Comparison of ENCODE assay signal across 1 cellular context in genomic region chr17:57541472-57542394, GRCh38.
TF ChIP-seq lines count a peak whose summit lies in the region.

No MANE protein-coding gene starts in this region.

TF ChIP-seq in HEK293, 187 proteins besides CTCF, POLR2A, EP300 and RAD21 (continued from another document and continues in another):
- TF ChIP-seq REST (tag by site-specific recombination; IDR thresholded peaks at IDR 0.05) (peak; percentile 65), SCRT2 (tag by site-specific recombination; IDR thresholded peaks at IDR 0.05) (peak; percentile 98), ZNF785 (tag by site-specific recombination; IDR thresholded peaks at IDR 0.05) (no peak), ZNF555 (tag by site-specific recombination; conservative IDR thresholded peaks at IDR 0.05) (no peak), ZNF692 (tag by site-specific recombination; IDR thresholded peaks at IDR 0.05) (peak; percentile 52; the same call in 1 of the 2 replicates), WT1 (tag by site-specific recombination; IDR thresholded peaks at IDR 0.05) (peak; percentile 64), EGR2 (tag by site-specific recombination; IDR thresholded peaks at IDR 0.05; ENCODE audit: low read depth) (peak; percentile 75), ATF2 (tag by site-specific recombination; IDR thresholded peaks at IDR 0.05; ENCODE audit: low read depth) (peak; percentile 99), PBX3 (CRISPR knock-in tag; IDR thresholded peaks at IDR 0.05) (no peak; the same call in 1 of the 2 replicates), ZBTB20 (tag by site-specific recombination; IDR thresholded peaks at IDR 0.05) (no peak; the same call in 1 of the 2 replicates), KLF7 (tag by site-specific recombination; IDR thresholded peaks at IDR 0.05; ENCODE audit: borderline replicate concordance) (no peak), ZNF248 (tag by site-specific recombination; IDR thresholded peaks at IDR 0.05) (no peak), HOXD13 (CRISPR knock-in tag; IDR thresholded peaks at IDR 0.05; ENCODE audit: borderline replicate concordance) (no peak), SP3 (tag by site-specific recombination; IDR thresholded peaks at IDR 0.05) (peak; percentile 54; the same call in 1 of the 2 replicates), ZSCAN16 (tag by site-specific recombination; IDR thresholded peaks at IDR 0.05) (no peak), ZNF843 (tag by site-specific recombination; IDR thresholded peaks at IDR 0.05) (peak; percentile 65; the same call in 1 of the 2 replicates), ZNF48 (tag by site-specific recombination; IDR thresholded peaks at IDR 0.05) (no peak), ZBTB17 (tag by site-specific recombination; IDR thresholded peaks at IDR 0.05) (peak; percentile 98), KLF16 (tag by site-specific recombination; IDR thresholded peaks at IDR 0.05) (peak; percentile 13; the same call in 1 of the 2 replicates), ZNF530 (tag by site-specific recombination; IDR thresholded peaks at IDR 0.05; ENCODE audit: low read depth) (no peak), ZEB2 (tag by site-specific recombination; IDR thresholded peaks at IDR 0.05) (peak; percentile 92), ZNF335 (tag by site-specific recombination; conservative IDR thresholded peaks at IDR 0.05) (peak; percentile 72), SALL2 (tag by site-specific recombination; IDR thresholded peaks at IDR 0.05; ENCODE audit: borderline replicate concordance) (no peak), PRDM1 (tag by site-specific recombination; IDR thresholded peaks at IDR 0.05) (peak; percentile 70), SETDB1 (IDR thresholded peaks at IDR 0.05; ENCODE audit: insufficient read length, low read length) (no peak), ZNF391 (tag by site-specific recombination; IDR thresholded peaks at IDR 0.05; ENCODE audit: borderline replicate concordance, low read depth) (0 out of 2 replicates have a peak, but pooled peaks have one; percentile 18), KLF10 (tag by site-specific recombination; IDR thresholded peaks at IDR 0.05) (peak; percentile 91), ZBTB8A (tag by site-specific recombination; IDR thresholded peaks at IDR 0.05) (peak; percentile 58; the same call in 1 of the 2 replicates), ZNF311 (tag by site-specific recombination; IDR thresholded peaks at IDR 0.05; ENCODE audit: borderline replicate concordance) (no peak), ZNF449 (tag by site-specific recombination; IDR thresholded peaks at IDR 0.05) (peak; percentile 75), SP7 (tag by site-specific recombination; IDR thresholded peaks at IDR 0.05) (peak; percentile 95)
- TF ChIP-seq, protein P1, sequence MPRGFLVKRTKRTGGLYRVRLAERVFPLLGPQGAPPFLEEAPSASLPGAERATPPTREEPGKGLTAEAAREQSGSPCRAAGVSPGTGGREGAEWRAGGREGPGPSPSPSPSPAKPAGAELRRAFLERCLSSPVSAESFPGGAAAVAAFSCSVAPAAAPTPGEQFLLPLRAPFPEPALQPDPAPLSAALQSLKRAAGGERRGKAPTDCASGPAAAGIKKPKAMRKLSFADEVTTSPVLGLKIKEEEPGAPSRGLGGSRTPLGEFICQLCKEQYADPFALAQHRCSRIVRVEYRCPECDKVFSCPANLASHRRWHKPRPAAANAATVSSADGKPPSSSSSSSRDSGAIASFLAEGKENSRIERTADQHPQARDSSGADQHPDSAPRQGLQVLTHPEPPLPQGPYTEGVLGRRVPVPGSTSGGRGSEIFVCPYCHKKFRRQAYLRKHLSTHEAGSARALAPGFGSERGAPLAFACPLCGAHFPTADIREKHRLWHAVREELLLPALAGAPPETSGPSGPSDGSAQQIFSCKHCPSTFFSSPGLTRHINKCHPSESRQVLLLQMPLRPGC (tag by site-specific recombination; IDR thresholded peaks at IDR 0.05), result peak; percentile 72
- TF ChIP-seq, protein P2, sequence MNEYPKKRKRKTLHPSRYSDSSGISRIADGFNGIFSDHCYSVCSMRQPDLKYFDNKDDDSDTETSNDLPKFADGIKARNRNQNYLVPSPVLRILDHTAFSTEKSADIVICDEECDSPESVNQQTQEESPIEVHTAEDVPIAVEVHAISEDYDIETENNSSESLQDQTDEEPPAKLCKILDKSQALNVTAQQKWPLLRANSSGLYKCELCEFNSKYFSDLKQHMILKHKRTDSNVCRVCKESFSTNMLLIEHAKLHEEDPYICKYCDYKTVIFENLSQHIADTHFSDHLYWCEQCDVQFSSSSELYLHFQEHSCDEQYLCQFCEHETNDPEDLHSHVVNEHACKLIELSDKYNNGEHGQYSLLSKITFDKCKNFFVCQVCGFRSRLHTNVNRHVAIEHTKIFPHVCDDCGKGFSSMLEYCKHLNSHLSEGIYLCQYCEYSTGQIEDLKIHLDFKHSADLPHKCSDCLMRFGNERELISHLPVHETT (tag by site-specific recombination; IDR thresholded peaks at IDR 0.05), result peak; percentile 53; the same call in 1 of the 2 replicates
- TF ChIP-seq, protein P3, sequence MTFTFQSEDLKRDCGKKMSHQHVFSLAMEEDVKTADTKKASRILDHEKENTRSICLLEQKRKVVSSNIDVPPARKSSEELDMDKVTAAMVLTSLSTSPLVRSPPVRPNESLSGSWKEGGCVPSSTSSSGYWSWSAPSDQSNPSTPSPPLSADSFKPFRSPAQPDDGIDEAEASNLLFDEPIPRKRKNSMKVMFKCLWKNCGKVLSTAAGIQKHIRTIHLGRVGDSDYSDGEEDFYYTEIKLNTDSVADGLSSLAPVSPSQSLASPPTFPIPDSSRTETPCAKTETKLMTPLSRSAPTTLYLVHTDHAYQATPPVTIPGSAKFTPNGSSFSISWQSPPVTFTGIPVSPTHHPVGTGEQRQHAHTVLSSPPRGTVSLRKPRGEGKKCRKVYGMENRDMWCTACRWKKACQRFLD (tag by site-specific recombination; IDR thresholded peaks at IDR 0.05), result no peak
- TF ChIP-seq, protein P4, sequence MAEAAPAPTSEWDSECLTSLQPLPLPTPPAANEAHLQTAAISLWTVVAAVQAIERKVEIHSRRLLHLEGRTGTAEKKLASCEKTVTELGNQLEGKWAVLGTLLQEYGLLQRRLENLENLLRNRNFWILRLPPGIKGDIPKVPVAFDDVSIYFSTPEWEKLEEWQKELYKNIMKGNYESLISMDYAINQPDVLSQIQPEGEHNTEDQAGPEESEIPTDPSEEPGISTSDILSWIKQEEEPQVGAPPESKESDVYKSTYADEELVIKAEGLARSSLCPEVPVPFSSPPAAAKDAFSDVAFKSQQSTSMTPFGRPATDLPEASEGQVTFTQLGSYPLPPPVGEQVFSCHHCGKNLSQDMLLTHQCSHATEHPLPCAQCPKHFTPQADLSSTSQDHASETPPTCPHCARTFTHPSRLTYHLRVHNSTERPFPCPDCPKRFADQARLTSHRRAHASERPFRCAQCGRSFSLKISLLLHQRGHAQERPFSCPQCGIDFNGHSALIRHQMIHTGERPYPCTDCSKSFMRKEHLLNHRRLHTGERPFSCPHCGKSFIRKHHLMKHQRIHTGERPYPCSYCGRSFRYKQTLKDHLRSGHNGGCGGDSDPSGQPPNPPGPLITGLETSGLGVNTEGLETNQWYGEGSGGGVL (tag by site-specific recombination; IDR thresholded peaks at IDR 0.05), result peak; percentile 40; the same call in 1 of the 2 replicates
- TF ChIP-seq, protein P5, sequence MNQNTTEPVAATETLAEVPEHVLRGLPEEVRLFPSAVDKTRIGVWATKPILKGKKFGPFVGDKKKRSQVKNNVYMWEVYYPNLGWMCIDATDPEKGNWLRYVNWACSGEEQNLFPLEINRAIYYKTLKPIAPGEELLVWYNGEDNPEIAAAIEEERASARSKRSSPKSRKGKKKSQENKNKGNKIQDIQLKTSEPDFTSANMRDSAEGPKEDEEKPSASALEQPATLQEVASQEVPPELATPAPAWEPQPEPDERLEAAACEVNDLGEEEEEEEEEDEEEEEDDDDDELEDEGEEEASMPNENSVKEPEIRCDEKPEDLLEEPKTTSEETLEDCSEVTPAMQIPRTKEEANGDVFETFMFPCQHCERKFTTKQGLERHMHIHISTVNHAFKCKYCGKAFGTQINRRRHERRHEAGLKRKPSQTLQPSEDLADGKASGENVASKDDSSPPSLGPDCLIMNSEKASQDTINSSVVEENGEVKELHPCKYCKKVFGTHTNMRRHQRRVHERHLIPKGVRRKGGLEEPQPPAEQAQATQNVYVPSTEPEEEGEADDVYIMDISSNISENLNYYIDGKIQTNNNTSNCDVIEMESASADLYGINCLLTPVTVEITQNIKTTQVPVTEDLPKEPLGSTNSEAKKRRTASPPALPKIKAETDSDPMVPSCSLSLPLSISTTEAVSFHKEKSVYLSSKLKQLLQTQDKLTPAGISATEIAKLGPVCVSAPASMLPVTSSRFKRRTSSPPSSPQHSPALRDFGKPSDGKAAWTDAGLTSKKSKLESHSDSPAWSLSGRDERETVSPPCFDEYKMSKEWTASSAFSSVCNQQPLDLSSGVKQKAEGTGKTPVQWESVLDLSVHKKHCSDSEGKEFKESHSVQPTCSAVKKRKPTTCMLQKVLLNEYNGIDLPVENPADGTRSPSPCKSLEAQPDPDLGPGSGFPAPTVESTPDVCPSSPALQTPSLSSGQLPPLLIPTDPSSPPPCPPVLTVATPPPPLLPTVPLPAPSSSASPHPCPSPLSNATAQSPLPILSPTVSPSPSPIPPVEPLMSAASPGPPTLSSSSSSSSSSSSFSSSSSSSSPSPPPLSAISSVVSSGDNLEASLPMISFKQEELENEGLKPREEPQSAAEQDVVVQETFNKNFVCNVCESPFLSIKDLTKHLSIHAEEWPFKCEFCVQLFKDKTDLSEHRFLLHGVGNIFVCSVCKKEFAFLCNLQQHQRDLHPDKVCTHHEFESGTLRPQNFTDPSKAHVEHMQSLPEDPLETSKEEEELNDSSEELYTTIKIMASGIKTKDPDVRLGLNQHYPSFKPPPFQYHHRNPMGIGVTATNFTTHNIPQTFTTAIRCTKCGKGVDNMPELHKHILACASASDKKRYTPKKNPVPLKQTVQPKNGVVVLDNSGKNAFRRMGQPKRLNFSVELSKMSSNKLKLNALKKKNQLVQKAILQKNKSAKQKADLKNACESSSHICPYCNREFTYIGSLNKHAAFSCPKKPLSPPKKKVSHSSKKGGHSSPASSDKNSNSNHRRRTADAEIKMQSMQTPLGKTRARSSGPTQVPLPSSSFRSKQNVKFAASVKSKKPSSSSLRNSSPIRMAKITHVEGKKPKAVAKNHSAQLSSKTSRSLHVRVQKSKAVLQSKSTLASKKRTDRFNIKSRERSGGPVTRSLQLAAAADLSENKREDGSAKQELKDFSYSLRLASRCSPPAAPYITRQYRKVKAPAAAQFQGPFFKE (tag by site-specific recombination; IDR thresholded peaks at IDR 0.05; ENCODE audit: borderline replicate concordance), result no peak
